8 cellular contexts compared by ENCODE assay signal in the genomic region with DNA sequence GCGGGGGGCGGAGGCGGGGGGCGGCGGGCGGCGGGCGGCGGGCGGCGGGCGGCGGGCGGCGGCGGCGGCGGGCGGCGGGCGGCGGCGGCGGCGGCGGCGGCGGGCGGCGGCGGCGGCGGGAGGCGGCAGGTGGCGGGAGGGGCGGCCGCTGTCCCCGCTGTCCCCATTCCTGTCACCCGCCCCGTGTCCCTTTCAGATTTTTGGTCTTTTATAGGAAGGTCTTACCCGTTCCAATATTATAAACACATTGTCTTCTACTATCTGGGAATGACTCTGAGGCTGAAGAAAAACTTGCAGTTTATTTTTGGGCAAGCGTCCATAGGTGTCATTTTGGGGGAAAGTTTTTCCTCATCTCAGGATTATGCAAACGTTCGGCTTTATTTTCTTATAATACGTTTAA. TPM values are rescaled to one million over a fixed set of nuclear protein-coding genes. Genes with fewer than 3 reads are reported as not detected.
DNase-seq lines count a peak whose midpoint lies in the region; ATAC-seq and TF ChIP-seq lines count a peak whose summit lies in the region.

No MANE protein-coding gene starts in this region.

- WGBS in GM23248 (ENCODE audit: low coverage in 1 of 2, low lambda C conversion rate in 2 of 2, missing lambda C conversion rate in 2 of 2), 2 experiments, result 3 to 4% methylated on average over 6 to 16 of the region's 45 CpGs
- WGBS in esophagus squamous epithelium, 2 donors, result 0 to 2% methylated on average over 7 to 9 of the region's 45 CpGs
- WGBS in trophoblast cell (ENCODE audit: extremely low coverage, insufficient coverage, insufficient read length), result no CpG with 5 or more reads among the region's 45 CpGs

- no peak for TF ChIP-seq CTCF in AG09309 (IDR thresholded peaks at IDR 0.05; ENCODE audit: control insufficient read depth, insufficient read depth, low read depth, low read length, missing control alignments)
- no peak for TF ChIP-seq CTCF in esophagus squamous epithelium (IDR thresholded peaks at IDR 0.05)

- H3K18ac ChIP-seq in trophoblast cell (ENCODE audit: low read length), result no peak overlapping the region

- intact Hi-C loops in esophagus squamous epithelium (cut with DNase I), result loop anchor here (10.0 kb wide), 1 partner anchor 77 kb away; the partner anchor contains the start of gene NIPSNAP2

- peak overlapping the region; percentile 76 for H3K4me2 ChIP-seq in GM23248 (ENCODE audit: unreplicated experiment)
- peak overlapping the region; percentile 53 for H3K4me2 ChIP-seq in trophoblast cell (ENCODE audit: low read length)

- no peaks in the 10 kb centered on the region for H3K9me3 ChIP-seq in GM23248 (ENCODE audit: low read depth)
- no peaks in the 10 kb centered on the region for H3K9me3 ChIP-seq in SK-N-MC (ENCODE audit: low read depth, low read length)
- no peaks in the 10 kb centered on the region for H3K9me3 ChIP-seq in esophagus squamous epithelium
- H3K9me3 ChIP-seq in trophoblast cell (ENCODE audit: insufficient read depth, low read depth, low read length), result no peaks in the 10 kb centered on the region

- H4K20me1 ChIP-seq in GM23248 (ENCODE audit: insufficient read depth), result no peaks in the 10 kb centered on the region

- H3K27me3 ChIP-seq in GM23248 (replicated peaks; ENCODE audit: insufficient read depth), result no peaks in the 10 kb centered on the region
- H3K27me3 ChIP-seq in esophagus squamous epithelium, result no peaks in the 10 kb centered on the region
- H3K27me3 ChIP-seq in trophoblast cell (ENCODE audit: insufficient read depth, low read length), result no peaks in the 10 kb centered on the region

- H4K91ac ChIP-seq in trophoblast cell (ENCODE audit: low read depth, low read length), result no peak overlapping the region

- in situ Hi-C loops in GM23248 (cut with MboI), result no loop called here

- H2AFZ ChIP-seq in GM23248 (peak overlapping the region; percentile 88), trophoblast cell (ENCODE audit: insufficient read depth, low read length, poor library complexity) (peak overlapping the region; percentile 61)

- H3K9ac ChIP-seq in GM23248 (peak overlapping the region; percentile 80), SK-N-MC (ENCODE audit: insufficient read length) (peak overlapping the region; percentile 86), trophoblast cell (ENCODE audit: low read length) (no peak overlapping the region)

- H3K27ac ChIP-seq in GM23248 (no peak overlapping the region), SK-N-MC (peak overlapping the region; percentile 71; the same call in 1 of the 2 replicates), esophagus squamous epithelium (peak overlapping the region; percentile 46 to 75 (median 68)), trophoblast cell (ENCODE audit: low read depth, low read length) (peak overlapping the region; percentile 64)

- no peak overlapping the region for H2BK12ac ChIP-seq in trophoblast cell (ENCODE audit: low read length)

- H4K12ac ChIP-seq in trophoblast cell (ENCODE audit: low read depth, low read length), result no peak overlapping the region

- DNase-seq in AG09309 (ENCODE audit: low read depth) (no peak), GM23248 (peak; percentile 17), SK-N-MC (ENCODE audit: low read depth, low spot score) (no peak), esophagus squamous epithelium (lab: John Stamatoyannopoulos, UW) (no peak), trophoblast cell (peak in 1 of 2 donors; percentile 43)
- no peak for DNase-seq in central memory CD4-positive, alpha-beta T cell

- H3K36me3 ChIP-seq in GM23248 (ENCODE audit: low read depth) (no peaks in the 10 kb centered on the region), SK-N-MC (ENCODE audit: insufficient read depth, low read length) (no peaks in the 10 kb centered on the region; the same call in 1 of the 2 replicates), esophagus squamous epithelium (no peaks in the 10 kb centered on the region), trophoblast cell (ENCODE audit: control insufficient read depth in 1 of 2, insufficient read depth in 2 of 2, low read length in 2 of 2) (no peaks in the 10 kb centered on the region)

- H3K4me3 ChIP-seq in AG09309 (ENCODE audit: control insufficient read depth, low read depth, low read length) (peak overlapping the region; percentile 47), GM23248 (peak overlapping the region; percentile 85), SK-N-MC (peak overlapping the region; percentile 80), esophagus squamous epithelium (peak overlapping the region; percentile 35 to 92 (median 68)), trophoblast cell (ENCODE audit: low read depth, low read length) (peak overlapping the region; percentile 61)

- no peak for ATAC-seq in GM21390 (IDR thresholded peaks at IDR 0.05; ENCODE audit: unreplicated experiment)
- ATAC-seq in GM21723 (IDR thresholded peaks at IDR 0.05; ENCODE audit: unreplicated experiment), result no peak

- H3K4me1 ChIP-seq in GM23248 (ENCODE audit: insufficient read depth), result no peaks in the 10 kb centered on the region
- peaks cover 0 to 11% (median 0%) of the 10 kb centered on the region in 3 donors for H3K4me1 ChIP-seq in esophagus squamous epithelium
- no peaks in the 10 kb centered on the region for H3K4me1 ChIP-seq in trophoblast cell (ENCODE audit: control insufficient read depth in 1 of 2, insufficient read depth in 2 of 2, low read length in 2 of 2)

- TF ChIP-seq POLR2A in esophagus squamous epithelium (IDR thresholded peaks at IDR 0.05), result no peak

- H3K79me2 ChIP-seq in GM23248 (ENCODE audit: insufficient read depth), result no peaks in the 10 kb centered on the region
- peaks cover 4% of the 10 kb centered on the region for H3K79me2 ChIP-seq in trophoblast cell (ENCODE audit: control insufficient read depth, insufficient read depth, low read length, poor library complexity)

- no peak overlapping the region for H3K23ac ChIP-seq in trophoblast cell (ENCODE audit: low read length)

- peak overlapping the region; percentile 43 for H4K8ac ChIP-seq in trophoblast cell (ENCODE audit: low read depth, low read length)

- H3K4ac ChIP-seq in trophoblast cell (ENCODE audit: low read depth, low read length), result no peak overlapping the region

- H3F3A ChIP-seq in GM23248 (ENCODE audit: insufficient read depth), result no peaks in the 10 kb centered on the region

- no peak overlapping the region for H2BK120ac ChIP-seq in trophoblast cell (ENCODE audit: insufficient read depth, low read length, poor library complexity)

- peaks cover 6% of the 10 kb centered on the region for H3K79me1 ChIP-seq in trophoblast cell (ENCODE audit: low read length)

- no peak overlapping the region for H3K14ac ChIP-seq in trophoblast cell (ENCODE audit: low read length)

- peak overlapping the region; percentile 45 for H2BK5ac ChIP-seq in trophoblast cell (ENCODE audit: low read depth, low read length, poor library complexity)

- no peak overlapping the region for H2AK5ac ChIP-seq in trophoblast cell (ENCODE audit: low read length)

- H3K9me2 ChIP-seq in GM23248 (ENCODE audit: insufficient read depth), result no peaks in the 10 kb centered on the region

RNA-seq across cellular contexts. Expression of gene ZNF713, which starts 0.5 kb away (rescaled TPM):
- total RNA-seq in GM23248 (2014; rRNA removed; shearing (Covaris generic)), result 2.7 and 3.6 TPM in 2 replicates
- polyA plus RNA-seq in GM23248 (2016; fragmentation: Nextera tagmentation; extraction: Ambion mirVana), result 0.37 and 1.2 TPM in 2 replicates
- total RNA-seq in esophagus squamous epithelium, result 1 to 10 TPM in 3 of 4 donors, under 1 TPM in 1; 0.38 to 2.3 (median 1.8) TPM
- polyA plus RNA-seq in trophoblast cell (2013), result 2.6 and 2.8 TPM in 2 replicates

RNA-seq across cellular contexts. Expression of gene SEPTIN14, which starts 25.2 kb away (rescaled TPM):
- total RNA-seq in GM23248 (2014; rRNA removed; shearing (Covaris generic)), result not detected in 2 replicates
- polyA plus RNA-seq in GM23248 (2016; fragmentation: Nextera tagmentation; extraction: Ambion mirVana), result not detected in 2 replicates
- not detected for total RNA-seq in esophagus squamous epithelium
- polyA plus RNA-seq in trophoblast cell (2013), result not detected in 2 replicates
